ENCODE assay signal across 20 cellular contexts in genomic region chr3:193895409-193895808, GRCh38.
"Had no signal": no experiment of that assay in that cellular context is flagged by ENCODE, and none has a peak within 500 bp of the region (broad histone marks: within the 10 kb centered on the region; RNA-seq: fewer than 3 reads in every experiment).

No MANE protein-coding gene starts in this region.

- DNase-seq: activated CD4-positive, alpha-beta T cell treated with anti-CD3 and anti-CD28 coated beads, Interleukin-2, amount 50 U/mL, for 1 hour; activated CD8-positive, alpha-beta memory T cell treated with anti-CD3 and anti-CD28 coated beads, Interleukin-2, amount 50 U/mL, for 4 hours; activated effector memory CD4-positive, alpha-beta T cell treated with Interleukin-2 at 50 U/mL for 16 hours; activated naive CD4-positive, alpha-beta T cell treated with anti-CD3 and anti-CD28 coated beads, Interleukin-2, amount 10 ng/mL, durations not matched to agents 7 days and 5 days; activated naive CD8-positive, alpha-beta T cell treated with anti-CD3 and anti-CD28 coated beads, Interleukin-2, amount 50 U/mL, for 24 hours; activated T-cell treated with anti-CD3 and anti-CD28 coated beads, Interleukin-2, amount 50 U/mL, for 4 hours; aorta; cerebellar nuclear complex; effector CD8-positive, alpha-beta T cell; head of caudate nucleus; kidney; left lung; mammary epithelial cell; ovary; sigmoid colon; spleen; stimulated activated naive B cell treated with anti-CD40 and anti-IgM and Interleukin-4, amounts not matched to agents 10 μg/mL and 1 μg/mL and 100 μg/mL, for 72 hours; T1000; uterus had no signal

- H3K27me3 ChIP-seq: left lung, ovary, sigmoid colon, spleen, uterus had no signal

- H3K36me3 Mint-ChIP-seq: activated naive CD4-positive, alpha-beta T cell treated with anti-CD3 and anti-CD28 coated beads, Interleukin-2, amount 10 ng/mL, durations not matched to agents 7 days and 5 days; stimulated activated naive B cell treated with anti-CD40 and anti-IgM and Interleukin-4, amounts not matched to agents 10 μg/mL and 1 μg/mL and 100 μg/mL, for 72 hours had no signal

- H3K4me3 ChIP-seq: left lung, ovary, sigmoid colon, spleen, uterus had no signal

- H3K27me3 Mint-ChIP-seq: activated naive CD8-positive, alpha-beta T cell treated with anti-CD3 and anti-CD28 coated beads, Interleukin-2, amount 50 U/mL, for 24 hours had no signal

- H3K4me1 ChIP-seq: uterus had no signal

- H3K4me3 Mint-ChIP-seq: activated naive CD4-positive, alpha-beta T cell treated with anti-CD3 and anti-CD28 coated beads, Interleukin-2, amount 10 ng/mL, durations not matched to agents 7 days and 5 days; activated naive CD8-positive, alpha-beta T cell treated with anti-CD3 and anti-CD28 coated beads, Interleukin-2, amount 50 U/mL, for 24 hours; activated T-cell treated with anti-CD3 and anti-CD28 coated beads, Interleukin-2, amount 50 U/mL, for 4 hours; stimulated activated naive B cell treated with anti-CD40 and anti-IgM and Interleukin-4, amounts not matched to agents 10 μg/mL and 1 μg/mL and 100 μg/mL, for 72 hours had no signal

- H3K27ac Mint-ChIP-seq: activated naive CD4-positive, alpha-beta T cell treated with anti-CD3 and anti-CD28 coated beads, Interleukin-2, amount 10 ng/mL, durations not matched to agents 7 days and 5 days; activated naive CD8-positive, alpha-beta T cell treated with anti-CD3 and anti-CD28 coated beads, Interleukin-2, amount 50 U/mL, for 24 hours; stimulated activated naive B cell treated with anti-CD40 and anti-IgM and Interleukin-4, amounts not matched to agents 10 μg/mL and 1 μg/mL and 100 μg/mL, for 72 hours had no signal

- H3K9me3 Mint-ChIP-seq: activated naive CD4-positive, alpha-beta T cell treated with anti-CD3 and anti-CD28 coated beads, Interleukin-2, amount 10 ng/mL, durations not matched to agents 7 days and 5 days; activated naive CD8-positive, alpha-beta T cell treated with anti-CD3 and anti-CD28 coated beads, Interleukin-2, amount 50 U/mL, for 24 hours; activated T-cell treated with anti-CD3 and anti-CD28 coated beads, Interleukin-2, amount 50 U/mL, for 4 hours had no signal

- ATAC-seq: activated CD4-positive, CD25-positive, alpha-beta regulatory T cell treated with anti-CD3 and anti-CD28 coated beads, Interleukin-2, amount 50 U/mL, for 24 hours; activated naive CD8-positive, alpha-beta T cell treated with anti-CD3 and anti-CD28 coated beads, Interleukin-2, amount 50 U/mL, for 24 hours; activated T-cell treated with anti-CD3 and anti-CD28 coated beads, Interleukin-2, amount 50 U/mL, for 4 hours; stimulated activated naive B cell treated with anti-CD40 and anti-IgM and Interleukin-4, amounts not matched to agents 10 μg/mL and 1 μg/mL and 100 μg/mL, for 72 hours had no signal

- H3K4me1 Mint-ChIP-seq: activated naive CD4-positive, alpha-beta T cell treated with anti-CD3 and anti-CD28 coated beads, Interleukin-2, amount 10 ng/mL, durations not matched to agents 7 days and 5 days; activated naive CD8-positive, alpha-beta T cell treated with anti-CD3 and anti-CD28 coated beads, Interleukin-2, amount 50 U/mL, for 24 hours had no signal

- H3K9me3 ChIP-seq: left lung, ovary, sigmoid colon, spleen, uterus had no signal

- H3K27ac ChIP-seq: ovary, uterus had no signal

- H3K36me3 ChIP-seq: left lung, ovary, sigmoid colon, spleen, uterus had no signal
